In the genomic region with DNA sequence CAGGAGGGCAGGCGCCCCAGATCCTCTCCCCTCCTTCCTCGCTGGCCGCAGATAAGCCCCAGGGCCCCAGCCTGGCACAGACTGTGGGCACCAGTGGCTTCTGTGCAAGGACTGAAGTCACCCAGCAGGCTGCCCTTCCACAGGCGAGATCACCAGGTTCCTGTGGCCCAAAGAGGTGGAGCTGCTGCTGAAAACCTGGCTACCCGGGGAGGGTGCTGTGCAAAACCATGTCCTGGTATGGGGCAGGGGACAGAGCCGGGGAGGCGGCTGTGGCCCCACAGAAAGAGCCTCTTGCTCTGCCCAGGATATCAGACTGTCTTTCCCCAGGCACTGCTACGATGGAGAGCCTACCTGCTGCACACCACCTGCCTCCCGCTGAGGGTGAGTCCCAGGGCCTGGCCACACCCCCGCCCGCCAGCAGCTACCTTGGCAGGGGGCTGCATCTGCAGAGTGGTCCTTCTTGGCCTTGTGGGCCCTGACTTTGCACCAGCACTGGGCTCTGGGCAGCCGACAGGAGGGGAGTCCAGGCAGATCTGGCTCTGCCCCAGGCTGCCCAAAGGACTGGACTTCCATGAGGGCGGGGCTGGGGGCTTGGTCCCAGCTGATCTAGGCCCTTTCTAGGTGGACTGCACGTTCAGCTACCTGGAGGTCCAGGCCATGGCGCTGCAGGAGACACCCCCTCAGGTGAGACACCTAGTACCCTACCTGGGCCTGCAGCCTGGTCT, we compare ENCODE assay signal across 9 cellular contexts. TPM values are rescaled to one million over a fixed set of nuclear protein-coding genes. Genes with fewer than 3 reads are reported as not detected.
A peak's percentile ranks its signal among the peaks of the same experiment; 100 is the strongest.
DNase-seq lines count a peak whose midpoint lies in the region; ATAC-seq and TF ChIP-seq lines count a peak whose summit lies in the region.
"Had no signal": no experiment of that assay in that cellular context is flagged by ENCODE, and none has a peak within 500 bp of the region (broad histone marks: within the 10 kb centered on the region; RNA-seq: fewer than 3 reads in every experiment).

No MANE protein-coding gene starts in this region.

- peaks cover 29% of the 10 kb centered on the region for H3K36me3 Mint-ChIP-seq in activated CD8-positive, alpha-beta T cell treated with anti-CD3 and anti-CD28 coated beads, Interleukin-2, amount 10 ng/mL, durations not matched to agents 7 days and 5 days (ENCODE audit: low read depth)
- no peaks in the 10 kb centered on the region for H3K36me3 Mint-ChIP-seq in natural killer cell treated with Interleukin-12 subunit alpha and Interleukin-12 subunit beta and Interleukin-15 and Interleukin-18, amount 100 ng/mL, for 72 hours

- CTCF ChIA-PET in HEK293 (lab: Yijun Ruan, JAX), result interaction anchor here (0.6 to 9.9 kb wide), 27 partner anchors 13 to 358 kb away, joined by 3 to 119 read pairs (median 6); a partner anchor contains a TSS
- CTCF ChIA-PET in activated CD8-positive, alpha-beta T cell treated with anti-CD3 and anti-CD28 coated beads, Interleukin-2, amount 10 ng/mL, durations not matched to agents 7 days and 5 days (lab: Charles Lee), result interaction anchor here (0.6 to 10.1 kb wide), 32 partner anchors 12 to 291 kb away, joined by 3 to 245 read pairs (median 7); a partner anchor contains a TSS

- POLR2A ChIA-PET in HEK293 (lab: Yijun Ruan, JAX), result interaction anchor here (0.5 to 2.1 kb wide), 5 partner anchors 15 to 124 kb away, joined by 3 to 13 read pairs (median 7); a partner anchor contains a TSS
- POLR2A ChIA-PET in activated CD8-positive, alpha-beta T cell treated with anti-CD3 and anti-CD28 coated beads, Interleukin-2, amount 10 ng/mL, durations not matched to agents 7 days and 5 days (lab: Charles Lee), result interaction anchor here (0.5 to 7.9 kb wide), 13 partner anchors 12 to 264 kb away, joined by 3 to 71 read pairs (median 4); a partner anchor contains a TSS

- no peak overlapping the region for H3K27ac ChIP-seq in HEK293 (ENCODE audit: extremely low read depth, low read depth, low read length)
- H3K27ac ChIP-seq: pancreas had no signal

- H3K4me3 ChIP-seq in GM06990 (replicated peaks; ENCODE audit: low read depth, low read length), result peak overlapping the region; percentile 75
- H3K4me3 ChIP-seq in HEK293 (ENCODE audit: low read depth, low read length), result peak overlapping the region; percentile 44

- in situ Hi-C loops in KBM-7 (cut with MboI; ENCODE audit: low pct_unique_long_range_greater_than_20kb, low sequenced_read_pairs), result no loop called here

- H3K4me3 Mint-ChIP-seq in activated CD8-positive, alpha-beta T cell treated with anti-CD3 and anti-CD28 coated beads, Interleukin-2, amount 10 ng/mL, durations not matched to agents 7 days and 5 days, result peak overlapping the region; percentile 90
- H3K4me3 Mint-ChIP-seq in natural killer cell treated with Interleukin-12 subunit alpha and Interleukin-12 subunit beta and Interleukin-15 and Interleukin-18, amount 100 ng/mL, for 72 hours, result peak overlapping the region; percentile 62

- TF ChIP-seq CTCF in GM06990 (IDR thresholded peaks at IDR 0.05; ENCODE audit: insufficient read depth, low read length, poor library complexity, severe bottlenecking) (no peak), HEK293 (tag by site-specific recombination; IDR thresholded peaks at IDR 0.05) (no peak)

- no peaks in the 10 kb centered on the region for H3K9me3 Mint-ChIP-seq in activated CD8-positive, alpha-beta T cell treated with anti-CD3 and anti-CD28 coated beads, Interleukin-2, amount 10 ng/mL, durations not matched to agents 7 days and 5 days (ENCODE audit: insufficient read depth)
- H3K9me3 Mint-ChIP-seq in natural killer cell treated with Interleukin-12 subunit alpha and Interleukin-12 subunit beta and Interleukin-15 and Interleukin-18, amount 100 ng/mL, for 72 hours, result no peaks in the 10 kb centered on the region

- peaks cover 27% of the 10 kb centered on the region for H3K36me3 ChIP-seq in GM06990 (ENCODE audit: control insufficient read depth, insufficient read depth, low read length)
- H3K36me3 ChIP-seq in HEK293 (ENCODE audit: control insufficient read depth in 2 of 2, insufficient read depth in 1 of 2, low read length in 2 of 2), result no peaks in the 10 kb centered on the region
- H3K36me3 ChIP-seq: pancreas had no signal

- ATAC-seq in activated CD8-positive, alpha-beta T cell treated with anti-CD3 and anti-CD28 coated beads, Interleukin-2, amount 10 ng/mL, durations not matched to agents 7 days and 5 days, result no peak
- no peak for ATAC-seq in natural killer cell treated with Interleukin-12 subunit alpha and Interleukin-12 subunit beta and Interleukin-15 and Interleukin-18, amount 100 ng/mL, for 72 hours
- no peak for ATAC-seq in GM21528 (IDR thresholded peaks at IDR 0.05; ENCODE audit: low FRiP score, unreplicated experiment)

- H3K9me3 ChIP-seq in HEK293 (ENCODE audit: control insufficient read depth, insufficient read depth, low read depth, low read length), result no peaks in the 10 kb centered on the region
- H3K9me3 ChIP-seq: pancreas had no signal

- peaks cover 24% of the 10 kb centered on the region for H3K4me1 Mint-ChIP-seq in activated CD8-positive, alpha-beta T cell treated with anti-CD3 and anti-CD28 coated beads, Interleukin-2, amount 10 ng/mL, durations not matched to agents 7 days and 5 days (ENCODE audit: low read depth)
- H3K4me1 Mint-ChIP-seq in natural killer cell treated with Interleukin-12 subunit alpha and Interleukin-12 subunit beta and Interleukin-15 and Interleukin-18, amount 100 ng/mL, for 72 hours (ENCODE audit: low read depth in 2 of 2), result peaks cover 3 to 5% of the 10 kb centered on the region in 2 donors

- no peaks in the 10 kb centered on the region for H3K27me3 ChIP-seq in GM06990 (replicated peaks; ENCODE audit: control insufficient read depth, insufficient read depth, low read length)

- H3K4me1 ChIP-seq in HEK293 (ENCODE audit: control insufficient read depth, insufficient read depth, low read length), result no peaks in the 10 kb centered on the region
- H3K4me1 ChIP-seq: pancreas had no signal

- DNase-seq in GM06990 (ENCODE audit: extremely low read depth, insufficient read length) (no peak), KBM-7 (no peak), kidney glomerular epithelial cell (lab: John Stamatoyannopoulos, UW) (no peak)
- peak; percentile 49 for DNase-seq in activated CD8-positive, alpha-beta T cell treated with anti-CD3 and anti-CD28 coated beads, Interleukin-2, amount 10 ng/mL, durations not matched to agents 7 days and 5 days
- peak; percentile 58 for DNase-seq in natural killer cell treated with Interleukin-12 subunit alpha and Interleukin-12 subunit beta and Interleukin-15 and Interleukin-18, amount 100 ng/mL, for 72 hours (ENCODE audit: low spot score)
- DNase-seq: NCI-H1048 had no signal

- H3K27me3 Mint-ChIP-seq in activated CD8-positive, alpha-beta T cell treated with anti-CD3 and anti-CD28 coated beads, Interleukin-2, amount 10 ng/mL, durations not matched to agents 7 days and 5 days (ENCODE audit: low read depth), result no peaks in the 10 kb centered on the region
- no peaks in the 10 kb centered on the region for H3K27me3 Mint-ChIP-seq in natural killer cell treated with Interleukin-12 subunit alpha and Interleukin-12 subunit beta and Interleukin-15 and Interleukin-18, amount 100 ng/mL, for 72 hours

- peak overlapping the region; percentile 97 for H3K27ac Mint-ChIP-seq in activated CD8-positive, alpha-beta T cell treated with anti-CD3 and anti-CD28 coated beads, Interleukin-2, amount 10 ng/mL, durations not matched to agents 7 days and 5 days
- peak overlapping the region; percentile 44 to 68 for H3K27ac Mint-ChIP-seq in natural killer cell treated with Interleukin-12 subunit alpha and Interleukin-12 subunit beta and Interleukin-15 and Interleukin-18, amount 100 ng/mL, for 72 hours

TF ChIP-seq in HEK293, 187 proteins besides CTCF, POLR2A, EP300 and RAD21:
- TF ChIP-seq GLIS1 (tag by site-specific recombination; IDR thresholded peaks at IDR 0.05), result peak; percentile 30; the same call in 1 of the 2 replicates
- TF ChIP-seq ZNF660 (tag by site-specific recombination; IDR thresholded peaks at IDR 0.05), result no peak
- TF ChIP-seq ZIC2 (tag by site-specific recombination; IDR thresholded peaks at IDR 0.05), result peak; percentile 79
- peak; percentile 65 for TF ChIP-seq SCRT2 (tag by site-specific recombination; IDR thresholded peaks at IDR 0.05)
- no peak for TF ChIP-seq ZNF585B (tag by site-specific recombination; IDR thresholded peaks at IDR 0.05)

RNA-seq across cellular contexts. Expression of a gene that starts 0.6 kb away (rescaled TPM):
- 100 to 1,000 TPM; 192 to 196 TPM for total RNA-seq in activated CD8-positive, alpha-beta T cell treated with anti-CD3 and anti-CD28 coated beads, Interleukin-2, amount 10 ng/mL, durations not matched to agents 7 days and 5 days
- 10 to 100 TPM; 33.8 to 89.7 TPM for total RNA-seq in natural killer cell treated with Interleukin-12 subunit alpha and Interleukin-12 subunit beta and Interleukin-15 and Interleukin-18, amount 100 ng/mL, for 72 hours

RNA-seq across cellular contexts. Expression of a gene that starts 14.5 kb away (rescaled TPM):
- 10 to 100 TPM; 51.4 to 51.6 TPM for total RNA-seq in activated CD8-positive, alpha-beta T cell treated with anti-CD3 and anti-CD28 coated beads, Interleukin-2, amount 10 ng/mL, durations not matched to agents 7 days and 5 days
- total RNA-seq in natural killer cell treated with Interleukin-12 subunit alpha and Interleukin-12 subunit beta and Interleukin-15 and Interleukin-18, amount 100 ng/mL, for 72 hours, result 10 to 100 TPM; 54.9 to 91.3 TPM

RNA-seq across cellular contexts. Expression of a gene that starts 15.2 kb away (rescaled TPM):
- total RNA-seq in activated CD8-positive, alpha-beta T cell treated with anti-CD3 and anti-CD28 coated beads, Interleukin-2, amount 10 ng/mL, durations not matched to agents 7 days and 5 days, result 10 to 100 TPM; 13.2 to 14.7 TPM
- 1 to 10 TPM; 6.3 to 8.0 TPM for total RNA-seq in natural killer cell treated with Interleukin-12 subunit alpha and Interleukin-12 subunit beta and Interleukin-15 and Interleukin-18, amount 100 ng/mL, for 72 hours

RNA-seq across cellular contexts. Expression of a gene that starts 21.0 kb away (rescaled TPM):
- 1 to 10 TPM; 7.0 TPM for total RNA-seq in activated CD8-positive, alpha-beta T cell treated with anti-CD3 and anti-CD28 coated beads, Interleukin-2, amount 10 ng/mL, durations not matched to agents 7 days and 5 days
- 10 to 100 TPM in 1 of 2 donors, 1 to 10 TPM in 1; 8.1 to 12.2 TPM for total RNA-seq in natural killer cell treated with Interleukin-12 subunit alpha and Interleukin-12 subunit beta and Interleukin-15 and Interleukin-18, amount 100 ng/mL, for 72 hours

RNA-seq across cellular contexts. Expression of a gene that starts 21.1 kb away (rescaled TPM):
- 1 to 10 TPM; 2.3 to 2.5 TPM for total RNA-seq in activated CD8-positive, alpha-beta T cell treated with anti-CD3 and anti-CD28 coated beads, Interleukin-2, amount 10 ng/mL, durations not matched to agents 7 days and 5 days
- 1 to 10 TPM; 1.6 to 1.9 TPM for total RNA-seq in natural killer cell treated with Interleukin-12 subunit alpha and Interleukin-12 subunit beta and Interleukin-15 and Interleukin-18, amount 100 ng/mL, for 72 hours

Comparison
In these comparisons a context has a peak if more than half of its experiments do, and no peak if none do; other contexts are left out.
1. DNase-seq: peak in activated CD8-positive, alpha-beta T cell treated with anti-CD3 and anti-CD28 coated beads, Interleukin-2, amount 10 ng/mL, durations not matched to agents 7 days and 5 days (single experiment) and natural killer cell treated with Interleukin-12 subunit alpha and Interleukin-12 subunit beta and Interleukin-15 and Interleukin-18, amount 100 ng/mL, for 72 hours (single experiment); none in GM06990 (single experiment), KBM-7 (single experiment) and kidney glomerular epithelial cell (single experiment).